Comparison of ENCODE assay signal across 22 cellular contexts in genomic region chr4:146224331-146224966, GRCh38. TPM values are rescaled to one million over a fixed set of nuclear protein-coding genes. Genes with fewer than 3 reads are reported as not detected.
A peak's percentile ranks its signal among the peaks of the same experiment; 100 is the strongest.
DNase-seq lines count a peak whose midpoint lies in the region; ATAC-seq, FAIRE-seq and TF ChIP-seq lines count a peak whose summit lies in the region.
"Had no signal": no experiment of that assay in that cellular context is flagged by ENCODE, and none has a peak within 500 bp of the region (broad histone marks: within the 10 kb centered on the region; RNA-seq: fewer than 3 reads in every experiment).

No MANE protein-coding gene starts in this region.

- ATAC-seq in left ventricle myocardium superior, result peak; percentile 95
- no peak for ATAC-seq in upper lobe of right lung
- ATAC-seq in GM21723 (IDR thresholded peaks at IDR 0.05; ENCODE audit: unreplicated experiment), result no peak
- ATAC-seq: gastroesophageal sphincter, HepG2, T-cell had no signal

- H3K27ac ChIP-seq in upper lobe of right lung, result peak overlapping the region; percentile 4
- H3K27ac ChIP-seq: 22Rv1, coronary artery, gastroesophageal sphincter had no signal

- DNase-seq in NCI-H748 (lab: John Stamatoyannopoulos, UW; ENCODE audit: unreplicated experiment), result peak; percentile 2
- DNase-seq in NCI-H748 treated with DMSO at 0.1 percent for 48 hours (lab: John Stamatoyannopoulos, UW), result no peak
- peak; percentile 48 to 60 for DNase-seq in cardiac fibroblast (ENCODE audit: low read depth in 2 of 2)
- DNase-seq in left ventricle myocardium superior, result peak; percentile 59
- DNase-seq in upper lobe of right lung, result no peak
- DNase-seq in kidney tubule cell (ENCODE audit: low spot score), result no peak
- DNase-seq in GM19239 (ENCODE audit: insufficient read length, low spot score), result no peak
- DNase-seq: activated CD4-positive, alpha-beta T cell treated with anti-CD3 and anti-CD28 coated beads, Interleukin-2, amount 50 U/mL, for 48 hours; activated naive CD4-positive, alpha-beta T cell treated with Interleukin-2 at 50 U/mL for 16 hours; activated T-cell treated with anti-CD3 and anti-CD28 coated beads for 4 hours; GOT3; MM.1S; NCI-H1694 treated with DMSO at 0.1 percent for 48 hours; NCI-H226; T-cell had no signal

- TF ChIP-seq CTCF in cardiac fibroblast (IDR thresholded peaks at IDR 0.05; ENCODE audit: low read depth, low read length) (no peak), upper lobe of right lung (IDR thresholded peaks at IDR 0.05) (no peak)

- H3K36me3 ChIP-seq in upper lobe of right lung, result no peaks in the 10 kb centered on the region
- H3K36me3 ChIP-seq: gastroesophageal sphincter had no signal

- H3K4me3 ChIP-seq in cardiac fibroblast (replicated peaks in 1 of 2; ENCODE audit: low read depth in 2 of 2, low read length in 2 of 2) (no peak overlapping the region), upper lobe of right lung (no peak overlapping the region)
- H3K4me3 ChIP-seq: coronary artery, gastroesophageal sphincter had no signal

- intact Hi-C loops in left ventricle myocardium superior (cut with micrococcal nuclease), result no loop called here
- intact Hi-C loops in upper lobe of right lung (cut with DNase I), result no loop called here

- H3K27me3 ChIP-seq in upper lobe of right lung, result no peaks in the 10 kb centered on the region
- H3K27me3 ChIP-seq: gastroesophageal sphincter had no signal

- no peaks in the 10 kb centered on the region for H3K9me3 ChIP-seq in upper lobe of right lung
- H3K9me3 ChIP-seq: gastroesophageal sphincter had no signal

- FAIRE-seq in GM19239 (lab: Jason Lieb, UNC), result no peak
- FAIRE-seq: endothelial cell of umbilical vein, HepG2 had no signal

- no peaks in the 10 kb centered on the region for H3K4me1 ChIP-seq in upper lobe of right lung
- H3K4me1 ChIP-seq: gastroesophageal sphincter had no signal

RNA-seq across cellular contexts. Expression of gene REELD1, which starts 10.1 kb away (rescaled TPM):
- total RNA-seq in left ventricle myocardium superior (not detected), upper lobe of right lung (0.29 TPM)
- total RNA-seq: endothelial cell of umbilical vein, lung microvascular endothelial cell had no signal

RNA-seq across cellular contexts. Expression of gene LSM6, which starts 48.9 kb away (rescaled TPM):
- 13.0 TPM for total RNA-seq in left ventricle myocardium superior
- total RNA-seq in upper lobe of right lung, result 31.8 TPM

Comparison
In these comparisons a context has a peak if more than half of its experiments do, and no peak if none do; other contexts are left out.
1. DNase-seq: peak in NCI-H748 (single experiment), cardiac fibroblast (2 of 2) and left ventricle myocardium superior (single experiment); none in NCI-H748 treated with DMSO at 0.1 percent for 48 hours (single experiment), upper lobe of right lung (single experiment), kidney tubule cell (single experiment) and GM19239 (single experiment).